Comparison of ENCODE assay signal across 8 cellular contexts in genomic region chr12:71452006-71452405, GRCh38. TPM values are rescaled to one million over a fixed set of nuclear protein-coding genes. Genes with fewer than 3 reads are reported as not detected.
"Had no signal": no experiment of that assay in that cellular context is flagged by ENCODE, and none has a peak within 500 bp of the region (broad histone marks: within the 10 kb centered on the region; RNA-seq: fewer than 3 reads in every experiment).

No MANE protein-coding gene starts in this region.

- H3K36me3 ChIP-seq: HAP-1 had no signal

- H3K4me1 ChIP-seq: HAP-1 had no signal

- H3K27ac ChIP-seq: GM23248 had no signal

- ATAC-seq: HCT116 had no signal

- DNase-seq: GM23248, GOT3, H7, KBM-7 had no signal

- FAIRE-seq: HTR-8/SVneo had no signal

- H3K4me3 ChIP-seq: GM23248, HAP-1 had no signal

- H3K9ac ChIP-seq: GM23248 had no signal

- H3K9me3 ChIP-seq: HAP-1 had no signal

- H2AFZ ChIP-seq: GM23248 had no signal

RNA-seq across cellular contexts. Expression of gene LGR5, which starts 12.4 kb away (rescaled TPM):
- total RNA-seq: GM23248 had no signal
- polyA plus RNA-seq: GM23248, IgD-negative memory B cell had no signal
